ENCODE assay signal across 8 cellular contexts in the genomic region with DNA sequence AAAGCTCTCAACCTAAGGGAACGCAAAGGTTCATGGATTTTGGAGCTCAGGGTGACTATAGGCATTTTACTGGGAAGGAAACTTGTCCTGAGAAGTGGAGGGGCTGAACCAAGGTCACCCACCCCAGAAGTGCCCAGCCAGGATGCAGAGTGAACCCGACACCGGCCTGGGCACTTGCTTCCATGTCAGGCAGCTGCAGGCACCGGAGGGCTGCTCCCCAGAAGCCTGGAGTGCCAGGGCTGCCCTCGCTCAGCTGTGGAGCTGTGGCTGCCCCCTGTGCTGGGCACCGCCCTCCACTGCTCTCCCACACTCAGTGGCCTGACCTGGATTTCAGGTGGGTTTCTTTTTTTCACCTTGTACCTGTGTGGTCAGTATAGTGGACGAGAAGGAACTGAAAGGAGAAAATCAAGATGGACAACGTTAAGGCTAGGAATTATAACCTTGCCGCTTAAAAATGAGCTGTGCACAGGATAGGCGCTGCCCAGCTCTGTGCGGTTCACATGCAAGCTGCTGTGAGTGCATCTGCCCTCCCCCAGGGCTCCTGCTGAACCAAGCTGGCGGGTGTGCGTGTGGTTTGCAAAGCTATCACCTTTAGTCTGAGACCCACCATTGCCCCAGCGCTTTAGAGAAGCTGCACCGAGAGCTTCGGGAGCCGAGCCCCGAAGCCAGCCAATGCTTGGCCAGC. TPM values are rescaled to one million over a fixed set of nuclear protein-coding genes. Genes with fewer than 3 reads are reported as not detected.
A peak's percentile ranks its signal among the peaks of the same experiment; 100 is the strongest.
DNase-seq lines count a peak whose midpoint lies in the region; ATAC-seq and TF ChIP-seq lines count a peak whose summit lies in the region.

No MANE protein-coding gene starts in this region.

- H3K4me3 ChIP-seq in fibroblast of villous mesenchyme (ENCODE audit: low read depth, low read length) (peak overlapping the region; percentile 96), skeletal muscle satellite cell (ENCODE audit: low read length) (peak overlapping the region; percentile 96)

- peak; percentile 36 for DNase-seq in NCI-H2227 (lab: John Stamatoyannopoulos, UW; ENCODE audit: unreplicated experiment)
- DNase-seq in NCI-H2227 treated with DMSO at 0.1 percent for 48 hours (lab: John Stamatoyannopoulos, UW) = no peak
- no peak for DNase-seq in fibroblast of villous mesenchyme (ENCODE audit: low read depth)

- ATAC-seq in HG03039 (IDR thresholded peaks at IDR 0.05; ENCODE audit: unreplicated experiment) (no peak), GM21360 (IDR thresholded peaks at IDR 0.05; ENCODE audit: unreplicated experiment) (no peak), GM18858 (IDR thresholded peaks at IDR 0.05; ENCODE audit: unreplicated experiment) (no peak)

- TF ChIP-seq CTCF in VCaP (conservative IDR thresholded peaks at IDR 0.05) (no peak), fibroblast of villous mesenchyme (IDR thresholded peaks at IDR 0.05; ENCODE audit: insufficient read depth, low read depth, low read length) (no peak)

- peaks cover 37% of the 10 kb centered on the region for H3K4me1 ChIP-seq in skeletal muscle satellite cell (ENCODE audit: control insufficient read depth, insufficient read depth, low read length)

- H3K27ac ChIP-seq in VCaP = peak overlapping the region; percentile 81; the same call in 1 of the 2 replicates

- H3K27me3 ChIP-seq in skeletal muscle satellite cell (ENCODE audit: control insufficient read depth, insufficient read depth, low read length) = no peaks in the 10 kb centered on the region

- no peaks in the 10 kb centered on the region for H3K9me3 ChIP-seq in skeletal muscle satellite cell (replicated peaks; ENCODE audit: low read length)

- peak overlapping the region; percentile 95 for H3K4me2 ChIP-seq in skeletal muscle satellite cell (ENCODE audit: low read length)

- H3K9ac ChIP-seq in skeletal muscle satellite cell (ENCODE audit: low read depth, low read length) = peak overlapping the region; percentile 93

- H3K36me3 ChIP-seq in skeletal muscle satellite cell (ENCODE audit: insufficient read depth, low read length) = peaks cover 5% of the 10 kb centered on the region

RNA-seq across cellular contexts. Expression of gene MAPK8IP3, which starts 2.2 kb away (rescaled TPM):
- total RNA-seq in fibroblast of villous mesenchyme = 37.1 and 61.5 TPM in 2 replicates
- total RNA-seq in skeletal muscle satellite cell (2012; rRNA removed) = 37.3 and 37.4 TPM in 2 replicates

RNA-seq across cellular contexts. Expression of gene JPT2, which starts 30.1 kb away (rescaled TPM):
- 39.3 and 61.7 TPM in 2 replicates for total RNA-seq in fibroblast of villous mesenchyme
- 34.7 and 45.2 TPM in 2 replicates for total RNA-seq in skeletal muscle satellite cell (2012; rRNA removed)
